In the genomic region with DNA sequence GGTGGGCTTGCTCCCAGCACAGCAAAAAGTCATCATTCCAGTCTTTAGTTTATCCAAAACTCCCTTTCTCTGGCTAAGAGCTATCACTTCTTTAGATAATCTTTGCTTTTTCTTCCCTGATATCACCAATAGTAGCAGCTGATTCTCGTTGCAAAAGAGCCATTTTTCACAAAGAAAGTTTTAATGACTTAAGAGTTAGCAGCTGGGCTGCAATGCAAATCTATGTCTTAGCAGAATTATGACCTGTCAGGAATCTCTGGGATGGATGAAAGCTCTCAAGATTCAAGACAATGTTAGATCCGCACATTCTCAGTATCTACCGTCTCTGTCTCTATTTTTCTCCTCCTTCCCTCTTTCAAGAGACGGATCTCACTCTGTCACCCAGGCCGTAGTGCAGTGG, we compare ENCODE assay signal across 32 cellular contexts. TPM values are rescaled to one million over a fixed set of nuclear protein-coding genes. Genes with fewer than 3 reads are reported as not detected.
DNase-seq lines count a peak whose midpoint lies in the region; ATAC-seq and TF ChIP-seq lines count a peak whose summit lies in the region.
"Had no signal": no experiment of that assay in that cellular context is flagged by ENCODE, and none has a peak within 500 bp of the region (broad histone marks: within the 10 kb centered on the region; RNA-seq: fewer than 3 reads in every experiment).

No MANE protein-coding gene starts in this region.

- intact Hi-C loops in mammary epithelial cell (cut with micrococcal nuclease) = loop anchor here (2.0 kb wide), 2 partner anchors 21 to 47 kb away; no protein-coding TSS in a partner anchor
- intact Hi-C loops in activated CD8-positive, alpha-beta T cell treated with anti-CD3 and anti-CD28 coated beads for 36 hours (cut with micrococcal nuclease) = no loop called here

- H3K27ac ChIP-seq in HUES6 (ENCODE audit: low read depth, low read length) (peak overlapping the region; percentile 83; the same call in 1 of the 2 replicates), mammary epithelial cell (ENCODE audit: insufficient read depth, low read depth, low read length) (peak overlapping the region; percentile 95), thymus (ENCODE audit: low read depth) (peak overlapping the region; percentile 54)
- H3K27ac ChIP-seq: body of pancreas, PC-9, transverse colon had no signal

- H3K79me2 ChIP-seq in mammary epithelial cell (ENCODE audit: insufficient read depth, low read length) = peaks cover 65% of the 10 kb centered on the region

- dilution Hi-C loops in mammary epithelial cell (cut with HindIII; ENCODE audit: low sequenced_read_pairs) = no loop called here

- no peaks in the 10 kb centered on the region for H3K36me3 Mint-ChIP-seq in activated CD8-positive, alpha-beta T cell treated with anti-CD3 and anti-CD28 coated beads for 36 hours (ENCODE audit: low read depth)
- H3K36me3 Mint-ChIP-seq: activated CD8-positive, alpha-beta memory T cell treated with anti-CD3 and anti-CD28 coated beads, Interleukin-2, amount 10 ng/mL, durations not matched to agents 7 days and 5 days; CD14-positive monocyte; naive thymus-derived CD4-positive, alpha-beta T cell had no signal

- POLR2A ChIA-PET in activated CD8-positive, alpha-beta T cell treated with anti-CD3 and anti-CD28 coated beads for 36 hours (lab: Charles Lee) = no interaction called here

- no peaks in the 10 kb centered on the region for H3K4me1 Mint-ChIP-seq in activated CD8-positive, alpha-beta T cell treated with anti-CD3 and anti-CD28 coated beads for 36 hours (ENCODE audit: low read depth)
- H3K4me1 Mint-ChIP-seq: activated CD8-positive, alpha-beta memory T cell treated with anti-CD3 and anti-CD28 coated beads, Interleukin-2, amount 10 ng/mL, durations not matched to agents 7 days and 5 days; CD14-positive monocyte; naive thymus-derived CD4-positive, alpha-beta T cell had no signal

- no peak for ATAC-seq in HG02763 (IDR thresholded peaks at IDR 0.05; ENCODE audit: unreplicated experiment)
- ATAC-seq in activated CD8-positive, alpha-beta T cell treated with anti-CD3 and anti-CD28 coated beads for 36 hours = no peak
- ATAC-seq: activated CD8-positive, alpha-beta memory T cell treated with anti-CD3 and anti-CD28 coated beads, Interleukin-2, amount 10 ng/mL, durations not matched to agents 7 days and 5 days; activated T-cell treated with anti-CD3 and anti-CD28 coated beads, Interleukin-2, amount 50 U/mL, for 72 hours; body of pancreas; naive thymus-derived CD4-positive, alpha-beta T cell had no signal

- no peak overlapping the region for H3K27ac Mint-ChIP-seq in activated CD8-positive, alpha-beta T cell treated with anti-CD3 and anti-CD28 coated beads for 36 hours
- H3K27ac Mint-ChIP-seq: activated CD8-positive, alpha-beta memory T cell treated with anti-CD3 and anti-CD28 coated beads, Interleukin-2, amount 10 ng/mL, durations not matched to agents 7 days and 5 days; activated T-cell treated with anti-CD3 and anti-CD28 coated beads, Interleukin-2, amount 50 U/mL, for 72 hours; CD14-positive monocyte; naive thymus-derived CD4-positive, alpha-beta T cell had no signal

- H3K9me3 ChIP-seq in HUES6 (ENCODE audit: control insufficient read depth, insufficient read depth, low read depth, low read length) = no peaks in the 10 kb centered on the region
- no peaks in the 10 kb centered on the region for H3K9me3 ChIP-seq in mammary epithelial cell (replicated peaks; ENCODE audit: insufficient read depth, low read length)
- no peaks in the 10 kb centered on the region for H3K9me3 ChIP-seq in thymus (ENCODE audit: control insufficient read depth)
- H3K9me3 ChIP-seq: body of pancreas, left lung, transverse colon had no signal

- H3K27me3 Mint-ChIP-seq in activated CD8-positive, alpha-beta T cell treated with anti-CD3 and anti-CD28 coated beads for 36 hours = peaks cover 12% of the 10 kb centered on the region

- H3K4me1 ChIP-seq in HUES6 (ENCODE audit: control insufficient read depth, insufficient read depth, low read length) (peaks cover 55% of the 10 kb centered on the region), mammary epithelial cell (ENCODE audit: insufficient read depth, low read length) (peaks cover 71% of the 10 kb centered on the region), thymus (ENCODE audit: control insufficient read depth, insufficient read depth, low read length) (no peaks in the 10 kb centered on the region)

- WGBS in mammary epithelial cell (ENCODE audit: low coverage, missing lambda C conversion rate) = 90% methylated on average over 5 of the region's 5 CpGs
- 90% methylated on average over 5 of the region's 5 CpGs for WGBS in thymus

- H2AFZ ChIP-seq in mammary epithelial cell (ENCODE audit: low read depth, low read length) = no peak overlapping the region
- H2AFZ ChIP-seq: PC-9 had no signal

- peak overlapping the region; percentile 77 for H3K4me2 ChIP-seq in mammary epithelial cell (ENCODE audit: insufficient read depth, low read depth, low read length)

- no peaks in the 10 kb centered on the region for H3K9me3 Mint-ChIP-seq in activated CD8-positive, alpha-beta T cell treated with anti-CD3 and anti-CD28 coated beads for 36 hours
- H3K9me3 Mint-ChIP-seq: activated T-cell treated with anti-CD3 and anti-CD28 coated beads, Interleukin-2, amount 50 U/mL, for 72 hours had no signal

- H3K4me3 ChIP-seq in HUES6 (ENCODE audit: low read depth, low read length) (no peak overlapping the region), mammary epithelial cell (replicated peaks in 1 of 3; ENCODE audit: insufficient read depth in 1 of 3, low read depth in 2 of 3, low read length in 3 of 3) (no peak overlapping the region), thymus (ENCODE audit: low read length) (no peak overlapping the region)
- H3K4me3 ChIP-seq: body of pancreas, left lung, PC-9, transverse colon had no signal

- peak overlapping the region; percentile 79 for H3K9ac ChIP-seq in HUES6 (ENCODE audit: low read length)
- H3K9ac ChIP-seq in mammary epithelial cell (ENCODE audit: insufficient read depth, low read length) = peak overlapping the region; percentile 45

- no TSS peak for BruUV-seq in mammary epithelial cell (replicated peaks; lab: Mats Ljungman, UMichigan)

- no peak for DNase-seq in mammary epithelial cell
- peak; percentile 59 for DNase-seq in left kidney (ENCODE audit: low read depth, low spot score)
- no peak for DNase-seq in NCI-H526 (lab: John Stamatoyannopoulos, UW)
- no peak for DNase-seq in activated gamma-delta T cell (lab: John Stamatoyannopoulos, UW)
- DNase-seq in activated CD8-positive, alpha-beta T cell treated with anti-CD3 and anti-CD28 coated beads for 36 hours = no peak
- DNase-seq: activated CD4-positive, alpha-beta T cell treated with anti-CD3 and anti-CD28 coated beads, Interleukin-2, amount 50 U/mL, for 1 hour; activated CD8-positive, alpha-beta memory T cell treated with anti-CD3 and anti-CD28 coated beads, Interleukin-2, amount 10 ng/mL, durations not matched to agents 7 days and 5 days; activated naive CD4-positive, alpha-beta T cell treated with Interleukin-2 at 50 U/mL for 16 hours; activated T-cell treated with anti-CD3 and anti-CD28 coated beads, Interleukin-2, amount 50 U/mL, for 72 hours; body of pancreas; Calu3; DMS79 treated with DMSO at 0.1 percent for 48 hours; erythroblast; foreskin melanocyte; GF-D8; HCEC 1CT; midbrain; naive thymus-derived CD4-positive, alpha-beta T cell; NCI-H1092; NCI-H187; NCI-H524 treated with DMSO at 0.1 percent for 48 hours; SHP77 treated with DMSO at 0.1 percent for 48 hours; small intestine; stimulated activated CD4-positive, alpha-beta T cell treated with anti-CD3 and anti-CD28 coated beads, Interleukin-1b, Interleukin-23, amount 100 ng/mL, for 48 hours; T-helper 9 cell; transverse colon had no signal

- H3K4me3 Mint-ChIP-seq in activated CD8-positive, alpha-beta T cell treated with anti-CD3 and anti-CD28 coated beads for 36 hours = no peak overlapping the region
- H3K4me3 Mint-ChIP-seq: activated CD8-positive, alpha-beta memory T cell treated with anti-CD3 and anti-CD28 coated beads, Interleukin-2, amount 10 ng/mL, durations not matched to agents 7 days and 5 days; activated T-cell treated with anti-CD3 and anti-CD28 coated beads, Interleukin-2, amount 50 U/mL, for 72 hours; naive thymus-derived CD4-positive, alpha-beta T cell had no signal

- H3K27me3 ChIP-seq in HUES6 (ENCODE audit: control insufficient read depth, insufficient read depth, low read length) (no peaks in the 10 kb centered on the region), mammary epithelial cell (ENCODE audit: insufficient read depth, low read length) (no peaks in the 10 kb centered on the region), thymus (ENCODE audit: control insufficient read depth, insufficient read depth) (no peaks in the 10 kb centered on the region)
- H3K27me3 ChIP-seq: body of pancreas, left lung, transverse colon had no signal

- TF ChIP-seq CTCF in mammary epithelial cell (conservative IDR thresholded peaks at IDR 0.05 in 1 of 2, IDR thresholded peaks at IDR 0.05 in 1 of 2; ENCODE audit: extremely low read depth in 1 of 2, insufficient read depth in 1 of 2, low read depth in 1 of 2, low read length in 2 of 2) = no peak
- no peak for TF ChIP-seq CTCF in activated CD8-positive, alpha-beta T cell treated with anti-CD3 and anti-CD28 coated beads for 36 hours (IDR thresholded peaks at IDR 0.05)

- H4K20me1 ChIP-seq in mammary epithelial cell (ENCODE audit: insufficient read depth, low read length) = no peaks in the 10 kb centered on the region

- H3K36me3 ChIP-seq in HUES6 (ENCODE audit: control insufficient read depth, insufficient read depth, low read length) (peaks cover 19% of the 10 kb centered on the region; the same call in 1 of the 2 replicates), mammary epithelial cell (ENCODE audit: insufficient read depth, low read length) (peaks cover 8% of the 10 kb centered on the region), thymus (ENCODE audit: control insufficient read depth, insufficient read depth) (no peaks in the 10 kb centered on the region)
- H3K36me3 ChIP-seq: left lung, transverse colon had no signal

- in situ Hi-C loops in mammary epithelial cell (cut with MboI; ENCODE audit: low sequenced_read_pairs in 2 of 2) = no loop called here

- CTCF ChIA-PET in mammary epithelial cell (lab: Charles Lee; ENCODE audit: low non-redundant PET) = interaction anchor here (0.6 kb wide), 1 partner anchor 48 kb away, joined by 4 read pairs; no protein-coding TSS in a partner anchor
- CTCF ChIA-PET in activated CD8-positive, alpha-beta T cell treated with anti-CD3 and anti-CD28 coated beads for 36 hours (lab: Charles Lee) = interaction anchor here (0.8 to 1.6 kb wide), 2 partner anchors 47 to 131 kb away, joined by 3 to 5 read pairs; no protein-coding TSS in a partner anchor

RNA-seq across cellular contexts. Expression of a gene that starts 53.7 kb away (rescaled TPM):
- total RNA-seq in mammary epithelial cell = 100 to 1,000 TPM; 126 to 128 TPM
- 87.8 TPM for polyA plus RNA-seq in mammary epithelial cell
- 188 TPM for polyA minus RNA-seq in mammary epithelial cell
- polyA plus RNA-seq in thymus = 25.7 TPM
- total RNA-seq in activated CD8-positive, alpha-beta T cell treated with anti-CD3 and anti-CD28 coated beads for 36 hours = 1 to 10 TPM; 1.2 to 1.4 TPM
- polyA plus RNA-seq: CD14-positive monocyte had no signal

Comparison
In these comparisons a context has a peak if more than half of its experiments do, and no peak if none do; other contexts are left out.
1. RNA of a gene that starts 53.7 kb away (total RNA-seq): 126 to 128 TPM in mammary epithelial cell; 1.2 to 1.4 TPM in activated CD8-positive, alpha-beta T cell treated with anti-CD3 and anti-CD28 coated beads for 36 hours; every median in the first group is over 10 times any median in the second.
2. Peak in every context shown above with its lines, with median percentiles within 50 percentile points of each other: H3K27ac ChIP-seq.